9 cellular contexts compared by ENCODE assay signal in the genomic region with DNA sequence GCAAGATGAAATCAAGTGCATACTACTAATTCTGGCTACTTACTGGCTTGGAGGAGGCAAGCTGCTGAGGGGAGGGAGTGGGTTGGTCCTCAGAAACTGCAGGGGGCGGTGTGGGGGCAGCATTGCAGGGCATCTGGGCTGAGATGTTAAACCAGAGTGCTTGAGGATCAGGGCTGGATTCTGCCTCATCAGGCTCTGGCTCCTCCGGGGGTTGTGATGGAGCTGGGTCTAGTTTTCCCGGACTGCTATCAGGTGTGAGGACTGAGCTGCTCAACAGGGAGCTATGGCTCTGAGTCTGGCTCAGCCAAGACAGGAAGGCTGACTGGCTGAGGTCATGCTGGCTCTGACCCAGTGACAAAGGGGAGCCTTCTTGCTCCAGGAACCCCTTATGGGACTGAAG. TPM values are rescaled to one million over a fixed set of nuclear protein-coding genes. Genes with fewer than 3 reads are reported as not detected.
DNase-seq lines count a peak whose midpoint lies in the region; ATAC-seq and TF ChIP-seq lines count a peak whose summit lies in the region.
"Had no signal": no experiment of that assay in that cellular context is flagged by ENCODE, and none has a peak within 500 bp of the region (broad histone marks: within the 10 kb centered on the region; RNA-seq: fewer than 3 reads in every experiment).

No MANE protein-coding gene starts in this region.

- in situ Hi-C loops in KBM-7 (cut with MboI; ENCODE audit: low pct_unique_long_range_greater_than_20kb, low sequenced_read_pairs): no loop called here

- H3K4me1 ChIP-seq in Caco-2: no peaks in the 10 kb centered on the region

- H3K4me1 Mint-ChIP-seq in Caco-2 (ENCODE audit: low read depth, unreplicated experiment): no peaks in the 10 kb centered on the region

- DNase-seq in Caco-2 (peak; percentile 50 to 53), KBM-7 (peak; percentile 28), left lobe of liver (ENCODE audit: low spot score) (no peak)
- peak; percentile 8 for DNase-seq in activated gamma-delta T cell treated with anti-CD3 and anti-CD28 coated beads, Interleukin-2, amount 50 U/mL, for 16 hours (ENCODE audit: low read depth)

- ATAC-seq in left lobe of liver: peak; percentile 13
- no peak for ATAC-seq in HG02885 (IDR thresholded peaks at IDR 0.05; ENCODE audit: poor library complexity, unreplicated experiment)
- ATAC-seq in GM18520 (IDR thresholded peaks at IDR 0.05; ENCODE audit: unreplicated experiment): no peak
- ATAC-seq in GM18909 (IDR thresholded peaks at IDR 0.05; ENCODE audit: poor library complexity, unreplicated experiment): no peak
- ATAC-seq in HG03432 (IDR thresholded peaks at IDR 0.05; ENCODE audit: unreplicated experiment): no peak
- ATAC-seq: sciatic nerve had no signal

- peak in 1 of 2 experiments; percentile 32 for TF ChIP-seq CTCF in Caco-2 (IDR thresholded peaks at IDR 0.05; ENCODE audit: insufficient read depth in 1 of 2, low read depth in 1 of 2, low read length in 1 of 2, severe bottlenecking in 1 of 2, unreplicated experiment in 1 of 2)

- H3K4me3 ChIP-seq in Caco-2 (ENCODE audit: low read depth, low read length): no peak overlapping the region

- no peak overlapping the region for H3K4me3 Mint-ChIP-seq in Caco-2 (ENCODE audit: unreplicated experiment)

- no peaks in the 10 kb centered on the region for H3K27me3 ChIP-seq in Caco-2 (replicated peaks; ENCODE audit: control insufficient read depth, insufficient read depth, low read length)

- H3K36me3 ChIP-seq in Caco-2 (ENCODE audit: control insufficient read depth, insufficient read depth, low read length): peaks cover 9% of the 10 kb centered on the region

- no peaks in the 10 kb centered on the region for H3K9me3 Mint-ChIP-seq in Caco-2 (ENCODE audit: unreplicated experiment)

- BruUV-seq in Caco-2 (replicated peaks; lab: Mats Ljungman, UMichigan): no TSS peak

- no peak overlapping the region for H3K27ac Mint-ChIP-seq in Caco-2 (ENCODE audit: unreplicated experiment)

- CTCF ChIA-PET in Caco-2 (lab: Charles Lee): interaction anchor here (0.9 to 2.4 kb wide), 3 partner anchors 11 to 35 kb away, joined by 3 to 21 read pairs (median 4); no protein-coding TSS in a partner anchor

- H3K9me3 ChIP-seq in Caco-2: no peaks in the 10 kb centered on the region

- peaks cover 97% of the 10 kb centered on the region for H3K36me3 Mint-ChIP-seq in Caco-2 (ENCODE audit: insufficient read depth, unreplicated experiment)

- intact Hi-C loops in Caco-2 (cut with micrococcal nuclease; ENCODE audit: unreplicated experiment): no loop called here

- POLR2A ChIA-PET in Caco-2 (lab: Charles Lee): interaction anchor here (0.9 kb wide), 1 partner anchor 21 kb away, joined by 3 read pairs; no protein-coding TSS in a partner anchor

- H3K27me3 Mint-ChIP-seq in Caco-2 (ENCODE audit: insufficient read depth, unreplicated experiment): no peaks in the 10 kb centered on the region

RNA-seq across cellular contexts. Expression of gene BAZ2A, which starts 28.6 kb away (rescaled TPM):
- total RNA-seq in Caco-2 (2022): 97.2 and 104 TPM in 2 replicates
- total RNA-seq in left lobe of liver: 32.2 TPM

RNA-seq across cellular contexts. Expression of gene ATP5F1B, which starts 44.3 kb away (rescaled TPM):
- total RNA-seq in Caco-2 (2022) (740 and 781 TPM in 2 replicates), left lobe of liver (344 TPM)
